Comparison of ENCODE assay signal across 6 cellular contexts in the genomic region with DNA sequence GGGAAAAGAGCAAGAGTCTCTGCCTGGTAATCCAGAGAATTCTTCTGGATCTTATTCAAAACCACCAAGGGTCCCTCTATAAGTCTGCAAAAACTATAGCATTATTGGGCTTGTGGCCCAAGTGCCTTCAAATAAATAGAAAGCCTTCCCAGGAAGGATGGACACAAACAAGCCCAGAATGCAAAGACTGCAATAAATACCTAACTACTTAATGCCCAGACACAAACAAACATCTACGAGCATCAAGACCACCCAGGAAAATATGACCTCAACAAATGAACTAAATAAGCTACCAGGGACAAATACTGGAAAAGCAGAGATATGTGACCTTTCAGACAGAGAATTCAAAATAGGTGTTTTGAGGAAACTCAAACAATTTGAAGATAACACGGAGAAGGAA.
"Had no signal": no experiment of that assay in that cellular context is flagged by ENCODE, and none has a peak within 500 bp of the region (broad histone marks: within the 10 kb centered on the region; RNA-seq: fewer than 3 reads in every experiment).

No MANE protein-coding gene starts in this region.

- H3K4me2 ChIP-seq: GM23338 had no signal

- ATAC-seq: GM23338, HepG2 had no signal

- H3K36me3 Mint-ChIP-seq: IgD-negative memory B cell had no signal

- H3K27ac ChIP-seq: HL-60 had no signal

- H3K4me1 Mint-ChIP-seq: GM23338, H9, IgD-negative memory B cell had no signal

- H3K4me3 ChIP-seq: GM23338 had no signal

- H3K4me3 Mint-ChIP-seq: GM23338, H9, IgD-negative memory B cell had no signal

- DNase-seq: H9, HCEC 1CT had no signal

- H3K27ac Mint-ChIP-seq: GM23338, IgD-negative memory B cell had no signal
